Comparison of ENCODE assay signal across 14 cellular contexts in the genomic region with DNA sequence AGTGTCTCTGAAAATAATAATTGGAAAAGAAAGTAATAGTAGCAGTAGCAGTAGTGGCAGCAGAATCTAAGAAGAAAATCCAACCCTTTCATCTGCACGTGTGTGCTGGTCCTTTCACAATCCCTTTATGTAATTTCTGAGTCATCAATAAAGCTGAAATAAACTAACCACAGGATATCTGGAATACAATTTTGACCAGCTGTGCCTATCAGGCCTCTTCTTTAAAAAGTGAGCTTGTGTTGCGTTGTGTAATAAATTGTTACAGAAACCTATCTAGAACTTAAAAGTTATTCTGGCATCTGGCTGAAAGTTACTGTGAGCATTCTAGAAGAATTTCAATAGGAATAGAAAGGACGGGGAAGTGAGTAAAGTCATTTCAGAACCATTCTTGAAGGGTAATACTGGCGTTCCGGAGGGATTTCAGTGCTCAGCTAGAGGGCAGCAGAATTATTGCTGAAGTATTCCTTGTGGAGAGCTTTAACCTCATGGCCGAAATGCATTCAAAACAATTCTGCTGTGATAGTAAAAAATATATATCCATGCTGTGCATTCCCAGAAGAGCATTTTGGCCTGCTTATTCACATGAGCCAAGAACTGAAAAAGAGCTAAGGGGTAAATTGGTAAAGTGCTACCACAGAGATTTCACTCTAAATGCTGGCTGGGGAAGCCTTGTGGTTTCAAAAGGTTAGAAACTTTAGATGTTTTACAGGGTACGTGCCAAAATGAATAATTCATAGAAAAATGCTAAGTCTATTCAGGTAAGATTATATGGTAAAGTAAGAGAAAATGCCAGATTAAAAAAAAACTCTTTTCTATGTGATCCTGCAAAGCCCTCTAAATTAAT.
DNase-seq lines count a peak whose midpoint lies in the region; ATAC-seq, FAIRE-seq and TF ChIP-seq lines count a peak whose summit lies in the region.
"Had no signal": no experiment of that assay in that cellular context is flagged by ENCODE, and none has a peak within 500 bp of the region (broad histone marks: within the 10 kb centered on the region; RNA-seq: fewer than 3 reads in every experiment).

No MANE protein-coding gene starts in this region.

- H3K27me3 Mint-ChIP-seq in neural progenitor cell (ENCODE audit: insufficient read depth, low read depth) (peaks cover 5% of the 10 kb centered on the region), GM23338 (ENCODE audit: insufficient read depth, low read depth, poor library complexity) (peaks cover 2% of the 10 kb centered on the region)

- H2AFZ ChIP-seq in neural progenitor cell (replicated peaks): no peak overlapping the region
- no peak overlapping the region for H2AFZ ChIP-seq in GM23338

- H3K9me3 Mint-ChIP-seq in neural progenitor cell (peaks cover 4% of the 10 kb centered on the region), GM23338 (no peaks in the 10 kb centered on the region)

- H3K4me1 Mint-ChIP-seq in neural progenitor cell (peaks cover 9% of the 10 kb centered on the region), GM23338 (peaks cover 3% of the 10 kb centered on the region; the same call in 1 of the 3 replicates)
- H3K4me1 Mint-ChIP-seq: nephron progenitor cell had no signal

- TF ChIP-seq CTCF in bronchial epithelial cell (IDR thresholded peaks at IDR 0.05; ENCODE audit: insufficient read depth, low read length, severe bottlenecking): no peak
- TF ChIP-seq CTCF in neural progenitor cell (IDR thresholded peaks at IDR 0.05): peak; percentile 11
- peak in 1 of 2 experiments; percentile 42; a peak in 2 of 4 replicates for TF ChIP-seq CTCF in GM23338 (conservative IDR thresholded peaks at IDR 0.05; ENCODE audit: low read depth in 2 of 2)

- H3K27me3 ChIP-seq in bronchial epithelial cell (ENCODE audit: control insufficient read depth, insufficient read depth, low read length) (no peaks in the 10 kb centered on the region), neural progenitor cell (no peaks in the 10 kb centered on the region), GM23338 (ENCODE audit: insufficient read depth) (no peaks in the 10 kb centered on the region)

- no peaks in the 10 kb centered on the region for H3K9me2 ChIP-seq in GM23338 (ENCODE audit: insufficient read depth)

- H3K27ac ChIP-seq in neural progenitor cell (no peak overlapping the region), GM23338 (ENCODE audit: low read depth) (no peak overlapping the region)
- H3K27ac ChIP-seq: left ventricle myocardium inferior had no signal

- no peak overlapping the region for H3K9ac ChIP-seq in neural progenitor cell

- no peaks in the 10 kb centered on the region for H3K9me3 ChIP-seq in neural progenitor cell (ENCODE audit: low read depth)

- DNase-seq in NOMO-1 treated with DMSO at 0.1 percent for 48 hours (lab: John Stamatoyannopoulos, UW; ENCODE audit: unreplicated experiment) (peak; percentile 61), bronchial epithelial cell (ENCODE audit: low read depth) (peak; percentile 38), neural progenitor cell (ENCODE audit: low spot score) (no peak), NCI-H748 treated with DMSO at 0.1 percent for 48 hours (lab: John Stamatoyannopoulos, UW) (no peak), HTR-8/SVneo (ENCODE audit: insufficient read length, low spot score) (no peak), GM23338 (ENCODE audit: low spot score) (no peak)
- DNase-seq: activated CD4-positive, CD25-positive, alpha-beta regulatory T cell; COR-L47; left ventricle myocardium inferior; NCI-H446 treated with DMSO at 0.1 percent for 48 hours; nephron progenitor cell; SHP77 had no signal

- H3F3A ChIP-seq in neural progenitor cell (ENCODE audit: low read depth) (no peaks in the 10 kb centered on the region), GM23338 (replicated peaks; ENCODE audit: low read depth) (no peaks in the 10 kb centered on the region)

- no peaks in the 10 kb centered on the region for H3K36me3 ChIP-seq in bronchial epithelial cell (ENCODE audit: control insufficient read depth, insufficient read depth, low read length)
- no peaks in the 10 kb centered on the region for H3K36me3 ChIP-seq in neural progenitor cell
- no peaks in the 10 kb centered on the region for H3K36me3 ChIP-seq in GM23338 (ENCODE audit: insufficient read depth)
- H3K36me3 ChIP-seq: left ventricle myocardium inferior had no signal

- H3K27ac Mint-ChIP-seq in neural progenitor cell (no peak overlapping the region), GM23338 (no peak overlapping the region)

- H3K4me3 ChIP-seq in bronchial epithelial cell (ENCODE audit: low read depth, low read length) (no peak overlapping the region), neural progenitor cell (no peak overlapping the region), GM23338 (no peak overlapping the region)
- H3K4me3 ChIP-seq: left ventricle myocardium inferior had no signal

- H3K4me3 Mint-ChIP-seq in neural progenitor cell: no peak overlapping the region
- H3K4me3 Mint-ChIP-seq in GM23338: no peak overlapping the region
- H3K4me3 Mint-ChIP-seq: nephron progenitor cell had no signal

- H3K36me3 Mint-ChIP-seq in neural progenitor cell: no peaks in the 10 kb centered on the region
- no peaks in the 10 kb centered on the region for H3K36me3 Mint-ChIP-seq in GM23338 (ENCODE audit: low read depth)

- no peaks in the 10 kb centered on the region for H3K4me1 ChIP-seq in neural progenitor cell
- no peaks in the 10 kb centered on the region for H3K4me1 ChIP-seq in GM23338 (ENCODE audit: insufficient read depth)
- H3K4me1 ChIP-seq: left ventricle myocardium inferior had no signal

- H4K20me1 ChIP-seq in neural progenitor cell (ENCODE audit: low read depth): no peaks in the 10 kb centered on the region
- no peaks in the 10 kb centered on the region for H4K20me1 ChIP-seq in GM23338 (replicated peaks; ENCODE audit: insufficient read depth)

- H3K79me2 ChIP-seq in neural progenitor cell (ENCODE audit: low read depth) (no peaks in the 10 kb centered on the region), GM23338 (replicated peaks; ENCODE audit: insufficient read depth) (no peaks in the 10 kb centered on the region)

- ATAC-seq in GM18870 (IDR thresholded peaks at IDR 0.05; ENCODE audit: unreplicated experiment) (peak; percentile 20), GM23338 (no peak), HG02884 (IDR thresholded peaks at IDR 0.05; ENCODE audit: unreplicated experiment) (no peak)

- H3K4me2 ChIP-seq in neural progenitor cell (no peak overlapping the region), GM23338 (no peak overlapping the region)

- FAIRE-seq in bronchial epithelial cell (lab: Jason Lieb, UNC) (no peak), HTR-8/SVneo (lab: Jason Lieb, UNC) (no peak)

TF ChIP-seq in GM23338, 12 proteins besides CTCF, POLR2A, EP300 and RAD21 (continues in another document):
- TF ChIP-seq CREB1 (CRISPR knock-in tag; IDR thresholded peaks at IDR 0.05; ENCODE audit: low read depth) (no peak), ETS1 (IDR thresholded peaks at IDR 0.05) (no peak)
- TF ChIP-seq, protein P1, sequence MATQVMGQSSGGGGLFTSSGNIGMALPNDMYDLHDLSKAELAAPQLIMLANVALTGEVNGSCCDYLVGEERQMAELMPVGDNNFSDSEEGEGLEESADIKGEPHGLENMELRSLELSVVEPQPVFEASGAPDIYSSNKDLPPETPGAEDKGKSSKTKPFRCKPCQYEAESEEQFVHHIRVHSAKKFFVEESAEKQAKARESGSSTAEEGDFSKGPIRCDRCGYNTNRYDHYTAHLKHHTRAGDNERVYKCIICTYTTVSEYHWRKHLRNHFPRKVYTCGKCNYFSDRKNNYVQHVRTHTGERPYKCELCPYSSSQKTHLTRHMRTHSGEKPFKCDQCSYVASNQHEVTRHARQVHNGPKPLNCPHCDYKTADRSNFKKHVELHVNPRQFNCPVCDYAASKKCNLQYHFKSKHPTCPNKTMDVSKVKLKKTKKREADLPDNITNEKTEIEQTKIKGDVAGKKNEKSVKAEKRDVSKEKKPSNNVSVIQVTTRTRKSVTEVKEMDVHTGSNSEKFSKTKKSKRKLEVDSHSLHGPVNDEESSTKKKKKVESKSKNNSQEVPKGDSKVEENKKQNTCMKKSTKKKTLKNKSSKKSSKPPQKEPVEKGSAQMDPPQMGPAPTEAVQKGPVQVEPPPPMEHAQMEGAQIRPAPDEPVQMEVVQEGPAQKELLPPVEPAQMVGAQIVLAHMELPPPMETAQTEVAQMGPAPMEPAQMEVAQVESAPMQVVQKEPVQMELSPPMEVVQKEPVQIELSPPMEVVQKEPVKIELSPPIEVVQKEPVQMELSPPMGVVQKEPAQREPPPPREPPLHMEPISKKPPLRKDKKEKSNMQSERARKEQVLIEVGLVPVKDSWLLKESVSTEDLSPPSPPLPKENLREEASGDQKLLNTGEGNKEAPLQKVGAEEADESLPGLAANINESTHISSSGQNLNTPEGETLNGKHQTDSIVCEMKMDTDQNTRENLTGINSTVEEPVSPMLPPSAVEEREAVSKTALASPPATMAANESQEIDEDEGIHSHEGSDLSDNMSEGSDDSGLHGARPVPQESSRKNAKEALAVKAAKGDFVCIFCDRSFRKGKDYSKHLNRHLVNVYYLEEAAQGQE (IDR thresholded peaks at IDR 0.05; ENCODE audit: unreplicated experiment): no peak

Comparison
In these comparisons a context has a peak if more than half of its experiments do, and no peak if none do; other contexts are left out.
1. DNase-seq: peak in NOMO-1 treated with DMSO at 0.1 percent for 48 hours (single experiment) and bronchial epithelial cell (single experiment); none in neural progenitor cell (single experiment), NCI-H748 treated with DMSO at 0.1 percent for 48 hours (single experiment), HTR-8/SVneo (single experiment) and GM23338 (single experiment).